In the genomic region with DNA sequence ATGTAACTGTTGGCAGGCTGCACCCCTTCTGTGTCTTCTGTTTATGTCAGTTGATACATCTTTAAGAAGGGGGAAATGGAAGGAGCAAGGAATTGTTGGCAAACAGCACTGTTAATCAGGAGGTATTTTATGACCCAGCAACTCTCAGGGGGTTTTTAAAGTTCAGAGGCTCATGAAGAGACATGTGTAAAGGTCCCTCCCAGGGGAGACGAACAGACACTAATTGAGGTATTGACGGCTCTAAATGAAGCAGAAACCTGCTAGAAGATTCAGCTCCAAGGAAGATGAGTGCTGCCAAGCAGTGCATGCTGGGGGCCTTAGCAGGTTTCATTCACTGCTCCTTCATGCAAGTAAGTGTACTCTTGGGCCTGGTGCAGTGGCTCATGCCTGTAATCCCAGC, we compare ENCODE assay signal across 27 cellular contexts.
DNase-seq lines count a peak whose midpoint lies in the region; ATAC-seq and TF ChIP-seq lines count a peak whose summit lies in the region.
"Had no signal": no experiment of that assay in that cellular context is flagged by ENCODE, and none has a peak within 500 bp of the region (broad histone marks: within the 10 kb centered on the region; RNA-seq: fewer than 3 reads in every experiment).

No MANE protein-coding gene starts in this region.

- peak; percentile 34 for DNase-seq in NCI-H1092 (lab: John Stamatoyannopoulos, UW)
- DNase-seq in NCI-H187 (lab: John Stamatoyannopoulos, UW): peak; percentile 73 to 78
- peak; percentile 20 to 54 for DNase-seq in NCI-H524 (lab: John Stamatoyannopoulos, UW)
- DNase-seq in activated CD4-positive, CD25-positive, alpha-beta regulatory T cell treated with anti-CD3 and anti-CD28 coated beads, Interleukin-2, amount 50 U/mL, for 72 hours: no peak
- no peak for DNase-seq in T-helper 2 cell treated with Interferon-gamma antibody and Interleukin-4, amounts not matched to agents 5 μg/mL and 100 μg/mL, for 36 hours (ENCODE audit: low spot score)
- DNase-seq in DMS153 treated with DMSO at 0.1 percent for 48 hours (lab: John Stamatoyannopoulos, UW; ENCODE audit: unreplicated experiment): no peak
- DNase-seq: activated CD4-positive, alpha-beta T cell treated with anti-CD3 and anti-CD28 coated beads, Interleukin-2, amount 50 U/mL, for 48 hours; activated CD4-positive, CD25-positive, alpha-beta regulatory T cell; activated naive CD8-positive, alpha-beta T cell treated with anti-CD3 and anti-CD28 coated beads, Interleukin-2, amount 50 U/mL, for 24 hours; activated T-cell treated with anti-CD3 and anti-CD28 coated beads, Interleukin-2, amount 50 U/mL, for 72 hours; C1 segment of cervical spinal cord; colonic mucosa; effector CD4-positive, alpha-beta T cell; GM23248; Karpas-422; left lung; MV-4-11; right cardiac atrium; SK-N-SH; stimulated activated CD4-positive, alpha-beta T cell treated with anti-CD3 and anti-CD28 coated beads, Interleukin-1b, Interleukin-23, amount 100 ng/mL, for 48 hours; testis had no signal

- H3K9me3 Mint-ChIP-seq in nephron: no peaks in the 10 kb centered on the region
- peaks cover 10% of the 10 kb centered on the region for H3K9me3 Mint-ChIP-seq in T-helper 2 cell treated with Interferon-gamma antibody and Interleukin-4, amounts not matched to agents 5 μg/mL and 100 μg/mL, for 36 hours
- H3K9me3 Mint-ChIP-seq: activated naive CD8-positive, alpha-beta T cell treated with anti-CD3 and anti-CD28 coated beads, Interleukin-2, amount 50 U/mL, for 24 hours had no signal

- H3K27ac Mint-ChIP-seq in nephron: peak overlapping the region in 2 of 3 experiments; percentile 4 to 53
- no peak overlapping the region for H3K27ac Mint-ChIP-seq in T-helper 2 cell treated with Interferon-gamma antibody and Interleukin-4, amounts not matched to agents 5 μg/mL and 100 μg/mL, for 36 hours
- H3K27ac Mint-ChIP-seq: activated naive CD8-positive, alpha-beta T cell treated with anti-CD3 and anti-CD28 coated beads, Interleukin-2, amount 50 U/mL, for 24 hours; activated T-cell treated with anti-CD3 and anti-CD28 coated beads, Interleukin-2, amount 50 U/mL, for 72 hours; memory B cell; stimulated activated naive CD8-positive, alpha-beta T cell treated with anti-CD3 and anti-CD28 coated beads, Interleukin-15, Interleukin-2, amounts not matched to agents 100 ng/mL and 50 ng/mL, for 24 hours had no signal

- H3K27me3 Mint-ChIP-seq in nephron (ENCODE audit: low read depth): peaks cover 4% of the 10 kb centered on the region
- H3K27me3 Mint-ChIP-seq in T-helper 2 cell treated with Interferon-gamma antibody and Interleukin-4, amounts not matched to agents 5 μg/mL and 100 μg/mL, for 36 hours (ENCODE audit: low read depth): no peaks in the 10 kb centered on the region
- H3K27me3 Mint-ChIP-seq: memory B cell; stimulated activated naive CD8-positive, alpha-beta T cell treated with anti-CD3 and anti-CD28 coated beads, Interleukin-15, Interleukin-2, amounts not matched to agents 100 ng/mL and 50 ng/mL, for 24 hours had no signal

- no peaks in the 10 kb centered on the region for H3K36me3 Mint-ChIP-seq in nephron (ENCODE audit: low read depth)
- no peaks in the 10 kb centered on the region for H3K36me3 Mint-ChIP-seq in T-helper 2 cell treated with Interferon-gamma antibody and Interleukin-4, amounts not matched to agents 5 μg/mL and 100 μg/mL, for 36 hours (ENCODE audit: low read depth)
- H3K36me3 Mint-ChIP-seq: memory B cell had no signal

- no peak overlapping the region for H3K4me3 Mint-ChIP-seq in nephron
- no peak overlapping the region for H3K4me3 Mint-ChIP-seq in T-helper 2 cell treated with Interferon-gamma antibody and Interleukin-4, amounts not matched to agents 5 μg/mL and 100 μg/mL, for 36 hours
- H3K4me3 Mint-ChIP-seq: activated naive CD8-positive, alpha-beta T cell treated with anti-CD3 and anti-CD28 coated beads, Interleukin-2, amount 50 U/mL, for 24 hours; activated T-cell treated with anti-CD3 and anti-CD28 coated beads, Interleukin-2, amount 50 U/mL, for 72 hours; memory B cell; stimulated activated naive CD8-positive, alpha-beta T cell treated with anti-CD3 and anti-CD28 coated beads, Interleukin-15, Interleukin-2, amounts not matched to agents 100 ng/mL and 50 ng/mL, for 24 hours had no signal

- ATAC-seq in GM21423 (IDR thresholded peaks at IDR 0.05; ENCODE audit: unreplicated experiment): no peak
- ATAC-seq: activated naive CD8-positive, alpha-beta T cell treated with anti-CD3 and anti-CD28 coated beads, Interleukin-2, amount 50 U/mL, for 24 hours; activated T-cell treated with anti-CD3 and anti-CD28 coated beads, Interleukin-2, amount 50 U/mL, for 72 hours; gastroesophageal sphincter; left lung; right cardiac atrium; Right ventricle myocardium inferior had no signal

- TF ChIP-seq CTCF in nephron (IDR thresholded peaks at IDR 0.05; ENCODE audit: unreplicated experiment in 3 of 3): no peak

- peaks cover 42% of the 10 kb centered on the region for H3K4me1 Mint-ChIP-seq in nephron
- H3K4me1 Mint-ChIP-seq in T-helper 2 cell treated with Interferon-gamma antibody and Interleukin-4, amounts not matched to agents 5 μg/mL and 100 μg/mL, for 36 hours (ENCODE audit: low read depth): no peaks in the 10 kb centered on the region
- H3K4me1 Mint-ChIP-seq: activated naive CD8-positive, alpha-beta T cell treated with anti-CD3 and anti-CD28 coated beads, Interleukin-2, amount 50 U/mL, for 24 hours; memory B cell had no signal

Comparison
In these comparisons a context has a peak if more than half of its experiments do, and no peak if none do; other contexts are left out.
1. DNase-seq: peak in NCI-H1092 (single experiment), NCI-H187 (2 of 2) and NCI-H524 (2 of 2); none in activated CD4-positive, CD25-positive, alpha-beta regulatory T cell treated with anti-CD3 and anti-CD28 coated beads, Interleukin-2, amount 50 U/mL, for 72 hours (single experiment), T-helper 2 cell treated with Interferon-gamma antibody and Interleukin-4, amounts not matched to agents 5 μg/mL and 100 μg/mL, for 36 hours (single experiment) and DMS153 treated with DMSO at 0.1 percent for 48 hours (single experiment).